17 cellular contexts compared by ENCODE assay signal in genomic region chr5:170660531-170660930, GRCh38.
DNase-seq lines count a peak whose midpoint lies in the region; ATAC-seq and TF ChIP-seq lines count a peak whose summit lies in the region.
"Had no signal": no experiment of that assay in that cellular context is flagged by ENCODE, and none has a peak within 500 bp of the region (broad histone marks: within the 10 kb centered on the region; RNA-seq: fewer than 3 reads in every experiment).

No MANE protein-coding gene starts in this region.

- CTCF ChIA-PET in activated CD8-positive, alpha-beta memory T cell treated with anti-CD3 and anti-CD28 coated beads, Interleukin-2, amount 10 ng/mL, durations not matched to agents 7 days and 5 days (lab: Charles Lee) = no interaction called here

- H3K27ac ChIP-seq in neuronal stem cell (replicated peaks; ENCODE audit: low read length) (no peak overlapping the region), upper lobe of right lung (no peak overlapping the region)
- H3K27ac ChIP-seq: 22Rv1; A549; BLaER1 treated with 17β-estradiol and CSF1 and Interleukin-3, amounts not matched to agents 10 nM and 100 nM; C4-2B had no signal

- H2BK120ac ChIP-seq in neuronal stem cell (ENCODE audit: low read depth, low read length) = no peak overlapping the region

- no peak for ATAC-seq in activated CD8-positive, alpha-beta memory T cell treated with anti-CD3 and anti-CD28 coated beads, Interleukin-2, amount 10 ng/mL, durations not matched to agents 7 days and 5 days
- ATAC-seq in upper lobe of right lung = no peak
- ATAC-seq: A549; CD8-positive, alpha-beta T cell had no signal

- no peaks in the 10 kb centered on the region for H3K36me3 ChIP-seq in neuronal stem cell (replicated peaks in 1 of 2; ENCODE audit: control insufficient read depth in 2 of 2, insufficient read depth in 2 of 2, low read length in 2 of 2)
- no peaks in the 10 kb centered on the region for H3K36me3 ChIP-seq in upper lobe of right lung
- H3K36me3 ChIP-seq: BLaER1 treated with 17β-estradiol and CSF1 and Interleukin-3, amounts not matched to agents 10 nM and 100 nM had no signal

- H3K27me3 Mint-ChIP-seq in activated CD8-positive, alpha-beta memory T cell treated with anti-CD3 and anti-CD28 coated beads, Interleukin-2, amount 10 ng/mL, durations not matched to agents 7 days and 5 days = peaks cover 19% of the 10 kb centered on the region

- H3K4me1 ChIP-seq in neuronal stem cell (ENCODE audit: control insufficient read depth in 2 of 2, insufficient read depth in 1 of 2, low read depth in 1 of 2, low read length in 2 of 2) (no peaks in the 10 kb centered on the region), upper lobe of right lung (no peaks in the 10 kb centered on the region)
- H3K4me1 ChIP-seq: A549, Caco-2 had no signal

- H3K4me1 Mint-ChIP-seq in activated CD8-positive, alpha-beta memory T cell treated with anti-CD3 and anti-CD28 coated beads, Interleukin-2, amount 10 ng/mL, durations not matched to agents 7 days and 5 days = no peaks in the 10 kb centered on the region
- H3K4me1 Mint-ChIP-seq: B cell had no signal

- no peak overlapping the region for H3K14ac ChIP-seq in neuronal stem cell (ENCODE audit: low read length)

- no peaks in the 10 kb centered on the region for H3K36me3 Mint-ChIP-seq in activated CD8-positive, alpha-beta memory T cell treated with anti-CD3 and anti-CD28 coated beads, Interleukin-2, amount 10 ng/mL, durations not matched to agents 7 days and 5 days
- H3K36me3 Mint-ChIP-seq: CD8-positive, alpha-beta T cell had no signal

- no CpG with 5 or more reads among the region's 6 CpGs for WGBS in neuronal stem cell (ENCODE audit: extremely low coverage in 2 of 2, insufficient read length in 2 of 2, insufficient replicate concordance in 1 of 2), 2 donors

- no peak overlapping the region for H3K4me3 ChIP-seq in neuronal stem cell (ENCODE audit: low read length in 2 of 2)
- no peak overlapping the region for H3K4me3 ChIP-seq in upper lobe of right lung
- H3K4me3 ChIP-seq: A549; BLaER1 treated with 17β-estradiol and CSF1 and Interleukin-3, amounts not matched to agents 10 nM and 100 nM had no signal

- H3K4me3 Mint-ChIP-seq in activated CD8-positive, alpha-beta memory T cell treated with anti-CD3 and anti-CD28 coated beads, Interleukin-2, amount 10 ng/mL, durations not matched to agents 7 days and 5 days = no peak overlapping the region
- H3K4me3 Mint-ChIP-seq: B cell; CD4-positive, alpha-beta T cell; CD8-positive, alpha-beta T cell had no signal

- H4K8ac ChIP-seq in neuronal stem cell (ENCODE audit: low read depth, low read length) = no peak overlapping the region

- no peaks in the 10 kb centered on the region for H3K79me1 ChIP-seq in neuronal stem cell (ENCODE audit: low read depth, low read length)

- no peak overlapping the region for H2AFZ ChIP-seq in neuronal stem cell (ENCODE audit: low read length)

- H3K4ac ChIP-seq in neuronal stem cell (ENCODE audit: low read length) = no peak overlapping the region

- no peak overlapping the region for H3K18ac ChIP-seq in neuronal stem cell (ENCODE audit: low read length)

- H3K27me3 ChIP-seq in neuronal stem cell (ENCODE audit: control insufficient read depth in 3 of 3, insufficient read depth in 3 of 3, low read depth in 1 of 3, low read length in 3 of 3) (no peaks in the 10 kb centered on the region), upper lobe of right lung (no peaks in the 10 kb centered on the region)
- H3K27me3 ChIP-seq: BLaER1 treated with 17β-estradiol and CSF1 and Interleukin-3, amounts not matched to agents 10 nM and 100 nM had no signal

- H2BK5ac ChIP-seq in neuronal stem cell (ENCODE audit: low read length) = no peak overlapping the region

- TF ChIP-seq CTCF in upper lobe of right lung (IDR thresholded peaks at IDR 0.05) = no peak

- intact Hi-C loops in upper lobe of right lung (cut with DNase I) = no loop called here

- H3K9ac ChIP-seq in neuronal stem cell (ENCODE audit: low read depth, low read length, poor library complexity) = peak overlapping the region; percentile 26
- H3K9ac ChIP-seq: BLaER1 treated with 17β-estradiol and CSF1 and Interleukin-3, amounts not matched to agents 10 nM and 100 nM had no signal

- H3K9me3 Mint-ChIP-seq in activated CD8-positive, alpha-beta memory T cell treated with anti-CD3 and anti-CD28 coated beads, Interleukin-2, amount 10 ng/mL, durations not matched to agents 7 days and 5 days (ENCODE audit: low read depth) = no peaks in the 10 kb centered on the region
- H3K9me3 Mint-ChIP-seq: CD4-positive, alpha-beta T cell; CD8-positive, alpha-beta T cell had no signal

- H2AK5ac ChIP-seq in neuronal stem cell (ENCODE audit: low read depth, low read length) = no peak overlapping the region

- DNase-seq in activated CD8-positive, alpha-beta memory T cell treated with anti-CD3 and anti-CD28 coated beads, Interleukin-2, amount 10 ng/mL, durations not matched to agents 7 days and 5 days = peak; percentile 22
- DNase-seq in activated CD8-positive, alpha-beta memory T cell treated with anti-CD3 and anti-CD28 coated beads, Interleukin-2, amount 50 U/mL, for 4 hours = no peak
- peak; percentile 47 for DNase-seq in islet precursor cell
- DNase-seq in neuronal stem cell (ENCODE audit: low spot score) = no peak
- no peak for DNase-seq in upper lobe of right lung
- DNase-seq: AML-193; Caco-2; Calu3; CD4-positive, alpha-beta T cell; CD8-positive, alpha-beta T cell; DMS79 treated with DMSO at 0.1 percent for 48 hours; GF-D8 had no signal

- H3K9me3 ChIP-seq in neuronal stem cell (replicated peaks in 1 of 2; ENCODE audit: control insufficient read depth in 2 of 2, insufficient read depth in 1 of 2, low read depth in 1 of 2, low read length in 2 of 2) (peaks cover 0 to 2% of the 10 kb centered on the region in 2 donors), upper lobe of right lung (no peaks in the 10 kb centered on the region)
- H3K9me3 ChIP-seq: A549; BLaER1 treated with 17β-estradiol and CSF1 and Interleukin-3, amounts not matched to agents 10 nM and 100 nM; Caco-2 had no signal

- no peak overlapping the region for H2BK12ac ChIP-seq in neuronal stem cell (ENCODE audit: low read length)

- H3K27ac Mint-ChIP-seq in activated CD8-positive, alpha-beta memory T cell treated with anti-CD3 and anti-CD28 coated beads, Interleukin-2, amount 10 ng/mL, durations not matched to agents 7 days and 5 days = no peak overlapping the region
- H3K27ac Mint-ChIP-seq: B cell; CD4-positive, alpha-beta T cell; CD8-positive, alpha-beta T cell had no signal

- no peak overlapping the region for H3K4me2 ChIP-seq in neuronal stem cell (ENCODE audit: insufficient read depth, low read length, poor library complexity, severe bottlenecking)
- H3K4me2 ChIP-seq: A549 had no signal

- H3K23ac ChIP-seq in neuronal stem cell (ENCODE audit: low read depth, low read length, poor library complexity) = no peak overlapping the region

- no peak overlapping the region for H2BK15ac ChIP-seq in neuronal stem cell (ENCODE audit: low read length)

- H4K91ac ChIP-seq in neuronal stem cell (ENCODE audit: low read depth, low read length, poor library complexity) = no peak overlapping the region

Comparison
In these comparisons a context has a peak if more than half of its experiments do, and no peak if none do; other contexts are left out.
1. DNase-seq: peak in activated CD8-positive, alpha-beta memory T cell treated with anti-CD3 and anti-CD28 coated beads, Interleukin-2, amount 10 ng/mL, durations not matched to agents 7 days and 5 days (single experiment) and islet precursor cell (single experiment); none in activated CD8-positive, alpha-beta memory T cell treated with anti-CD3 and anti-CD28 coated beads, Interleukin-2, amount 50 U/mL, for 4 hours (single experiment), neuronal stem cell (single experiment) and upper lobe of right lung (single experiment).